Comparison of ENCODE assay signal across 8 cellular contexts in genomic region chr5:137754236-137754960, GRCh38. TPM values are rescaled to one million over a fixed set of nuclear protein-coding genes. Genes with fewer than 3 reads are reported as not detected.
DNase-seq lines count a peak whose midpoint lies in the region; ATAC-seq and TF ChIP-seq lines count a peak whose summit lies in the region.

HNRNPA0 (minus strand) TSS chr5:137754363; CDS start chr5:137754066, 297 bp downstream.

- H3K4me3 ChIP-seq in epithelial cell of proximal tubule (ENCODE audit: low read depth, low read length) (peak within 1 kb of the TSS; percentile 75), mucosa of rectum (ENCODE audit: low read length in 2 of 2) (peak within 1 kb of the TSS; percentile 90 to 91)

- H3K4me3 Mint-ChIP-seq in IgD-negative memory B cell, result peak within 1 kb of the TSS; percentile 96 to 100 (median 99)

- ATAC-seq in GM21529 (IDR thresholded peaks at IDR 0.05; ENCODE audit: unreplicated experiment), result peak; percentile 73

- no peaks in the 10 kb centered on the region for H3K9me3 Mint-ChIP-seq in IgD-negative memory B cell

- H3K4me1 ChIP-seq in mucosa of rectum (ENCODE audit: control insufficient read depth in 2 of 2, insufficient read depth in 2 of 2, low read length in 2 of 2), result peaks cover 15 to 18% of the 10 kb centered on the region in 2 donors

- DNase-seq in DMS114 treated with DMSO at 0.1 percent for 48 hours (lab: John Stamatoyannopoulos, UW; ENCODE audit: unreplicated experiment), result peak; percentile 98
- peak; percentile 77 for DNase-seq in OCI-M2 (lab: John Stamatoyannopoulos, UW; ENCODE audit: unreplicated experiment)
- peak; percentile 93 for DNase-seq in activated T-cell treated with anti-CD3 and anti-CD28 coated beads for 4 hours
- DNase-seq in epithelial cell of proximal tubule (ENCODE audit: low read depth), result peak; percentile 76
- DNase-seq in stimulated activated CD8-positive, alpha-beta memory T cell treated with anti-CD3 and anti-CD28 coated beads, Interleukin-4, amount 100 ng/mL, for 48 hours, result peak; percentile 97

- H3K27me3 ChIP-seq in mucosa of rectum (ENCODE audit: control insufficient read depth in 2 of 2, insufficient read depth in 2 of 2, low read length in 2 of 2), result no peaks in the 10 kb centered on the region

- peak within 1 kb of the TSS; percentile 99 to 100 for H3K27ac ChIP-seq in mucosa of rectum (ENCODE audit: low read depth in 2 of 2, low read length in 2 of 2)

- H3K9me3 ChIP-seq in mucosa of rectum (ENCODE audit: control insufficient read depth in 2 of 2, low read length in 2 of 2), result no peaks in the 10 kb centered on the region

- H3K9ac ChIP-seq in mucosa of rectum (ENCODE audit: low read depth in 1 of 2, low read length in 2 of 2), result peak within 1 kb of the TSS; percentile 88 to 98

- H3K27me3 Mint-ChIP-seq in IgD-negative memory B cell, result no peaks in the 10 kb centered on the region

- TF ChIP-seq CTCF in epithelial cell of proximal tubule (conservative IDR thresholded peaks at IDR 0.05; ENCODE audit: low read depth, low read length), result no peak

- no peaks in the 10 kb centered on the region for H3K36me3 Mint-ChIP-seq in IgD-negative memory B cell

- H3K4me1 Mint-ChIP-seq in IgD-negative memory B cell, result peaks cover 20 to 32% (median 22%) of the 10 kb centered on the region in 3 donors

- H3K36me3 ChIP-seq in mucosa of rectum (ENCODE audit: control insufficient read depth in 2 of 2, insufficient read depth in 2 of 2, low read length in 2 of 2), result peaks cover 0 to 4% of the 10 kb centered on the region in 2 donors

- H3K27ac Mint-ChIP-seq in IgD-negative memory B cell, result peak within 1 kb of the TSS; percentile 99 to 100 (median 100)

RNA-seq across cellular contexts. Expression of gene HNRNPA0, which starts in this region (rescaled TPM):
- 20.6 TPM for polyA plus RNA-seq in IgD-negative memory B cell
- total RNA-seq in epithelial cell of proximal tubule, result 10.4 and 13.3 TPM in 2 replicates

Comparison
In these comparisons a context has a peak if more than half of its experiments do, and no peak if none do; other contexts are left out.
1. Peak in every context shown above with its lines: DNase-seq, ATAC-seq, H3K4me3 ChIP-seq and H3K27ac ChIP-seq.